11 cellular contexts compared by ENCODE assay signal in genomic region chr10:94183666-94184264, GRCh38.
DNase-seq lines count a peak whose midpoint lies in the region; ATAC-seq and TF ChIP-seq lines count a peak whose summit lies in the region.
"Had no signal": no experiment of that assay in that cellular context is flagged by ENCODE, and none has a peak within 500 bp of the region (broad histone marks: within the 10 kb centered on the region; RNA-seq: fewer than 3 reads in every experiment).

No MANE protein-coding gene starts in this region.

- H3K27me3 Mint-ChIP-seq in activated naive CD4-positive, alpha-beta T cell treated with anti-CD3 and anti-CD28 coated beads, Interleukin-2, amount 10 ng/mL, durations not matched to agents 7 days and 5 days, result no peaks in the 10 kb centered on the region

- no peak overlapping the region for H3K4me3 Mint-ChIP-seq in activated naive CD4-positive, alpha-beta T cell treated with anti-CD3 and anti-CD28 coated beads, Interleukin-2, amount 10 ng/mL, durations not matched to agents 7 days and 5 days
- H3K4me3 Mint-ChIP-seq: CD4-positive, CD25-positive, alpha-beta regulatory T cell had no signal

- H3F3A ChIP-seq in PC-9 (ENCODE audit: insufficient read depth, low read depth), result no peaks in the 10 kb centered on the region

- TF ChIP-seq CTCF in PC-9 (conservative IDR thresholded peaks at IDR 0.05), result no peak

- no peaks in the 10 kb centered on the region for H3K36me3 Mint-ChIP-seq in activated naive CD4-positive, alpha-beta T cell treated with anti-CD3 and anti-CD28 coated beads, Interleukin-2, amount 50 U/mL, for 72 hours
- no peaks in the 10 kb centered on the region for H3K36me3 Mint-ChIP-seq in activated naive CD4-positive, alpha-beta T cell treated with anti-CD3 and anti-CD28 coated beads, Interleukin-2, amount 10 ng/mL, durations not matched to agents 7 days and 5 days
- H3K36me3 Mint-ChIP-seq: CD4-positive, CD25-positive, alpha-beta regulatory T cell had no signal

- CTCF ChIA-PET in activated naive CD4-positive, alpha-beta T cell treated with anti-CD3 and anti-CD28 coated beads, Interleukin-2, amount 10 ng/mL, durations not matched to agents 7 days and 5 days (lab: Charles Lee), result no interaction called here
- CTCF ChIA-PET in PC-9 (lab: Charles Lee), result interaction anchor here (0.6 kb wide), 1 partner anchor 1667 kb away, joined by 6 read pairs; no protein-coding TSS in a partner anchor

- H3K27me3 ChIP-seq in PC-9 (ENCODE audit: insufficient read depth, low read depth), result no peaks in the 10 kb centered on the region

- H3K4me1 Mint-ChIP-seq in activated naive CD4-positive, alpha-beta T cell treated with anti-CD3 and anti-CD28 coated beads, Interleukin-2, amount 10 ng/mL, durations not matched to agents 7 days and 5 days, result no peaks in the 10 kb centered on the region
- H3K4me1 Mint-ChIP-seq: CD4-positive, CD25-positive, alpha-beta regulatory T cell had no signal

- no peak overlapping the region for H3K4me3 ChIP-seq in PC-9

- BruUV-seq in PC-9 (replicated peaks; lab: Mats Ljungman, UMichigan), result no TSS peak

- H4K20me1 ChIP-seq in PC-9 (ENCODE audit: insufficient read depth), result no peaks in the 10 kb centered on the region

- POLR2A ChIA-PET in PC-9 (lab: Charles Lee; ENCODE audit: unreplicated experiment), result interaction anchor here (0.6 kb wide), 1 partner anchor 141 kb away, joined by 5 read pairs; no protein-coding TSS in a partner anchor

- intact Hi-C loops in PC-9 (cut with micrococcal nuclease; ENCODE audit: unreplicated experiment), result no loop called here

- DNase-seq in activated naive CD4-positive, alpha-beta T cell treated with anti-CD3 and anti-CD28 coated beads, Interleukin-2, amount 50 U/mL, for 72 hours (ENCODE audit: low spot score in 2 of 2), result no peak
- no peak for DNase-seq in activated naive CD4-positive, alpha-beta T cell treated with anti-CD3 and anti-CD28 coated beads, Interleukin-2, amount 10 ng/mL, durations not matched to agents 7 days and 5 days
- DNase-seq in PC-9 (peak; percentile 35 to 47), fibroblast of peridontal ligament (ENCODE audit: extremely low read depth) (peak; percentile 99), stromal cell of bone marrow (ENCODE audit: low read depth) (peak; percentile 92), OCI-M1 (lab: John Stamatoyannopoulos, UW) (no peak), SW 1271 (lab: John Stamatoyannopoulos, UW) (no peak)
- DNase-seq: CD4-positive, CD25-positive, alpha-beta regulatory T cell; NCI-H2081; SHP77 treated with DMSO at 0.1 percent for 48 hours had no signal

- H3K4me1 ChIP-seq in PC-9 (replicated peaks; ENCODE audit: insufficient read depth), result 0 out of 2 replicates have a peak, but pooled peaks cover 6% of the 10 kb centered on the region

- H3K27ac Mint-ChIP-seq in activated naive CD4-positive, alpha-beta T cell treated with anti-CD3 and anti-CD28 coated beads, Interleukin-2, amount 50 U/mL, for 72 hours, result peak overlapping the region in 1 of 2 donors; percentile 37
- H3K27ac Mint-ChIP-seq in activated naive CD4-positive, alpha-beta T cell treated with anti-CD3 and anti-CD28 coated beads, Interleukin-2, amount 10 ng/mL, durations not matched to agents 7 days and 5 days, result no peak overlapping the region
- H3K27ac Mint-ChIP-seq: CD4-positive, CD25-positive, alpha-beta regulatory T cell had no signal

- ATAC-seq in activated naive CD4-positive, alpha-beta T cell treated with anti-CD3 and anti-CD28 coated beads, Interleukin-2, amount 50 U/mL, for 72 hours, result peak; percentile 75 to 93
- ATAC-seq in HG03025 (IDR thresholded peaks at IDR 0.05; ENCODE audit: low FRiP score, unreplicated experiment), result no peak

- no peak overlapping the region for H2AFZ ChIP-seq in PC-9

- H3K4me2 ChIP-seq in PC-9, result no peak overlapping the region

- H3K9me3 ChIP-seq in PC-9 (ENCODE audit: insufficient read depth, low read depth), result no peaks in the 10 kb centered on the region

- H3K9me2 ChIP-seq in PC-9 (ENCODE audit: insufficient read depth), result no peaks in the 10 kb centered on the region

- H3K9me3 Mint-ChIP-seq in activated naive CD4-positive, alpha-beta T cell treated with anti-CD3 and anti-CD28 coated beads, Interleukin-2, amount 50 U/mL, for 72 hours, result peaks cover 0 to 4% of the 10 kb centered on the region in 2 donors
- no peaks in the 10 kb centered on the region for H3K9me3 Mint-ChIP-seq in activated naive CD4-positive, alpha-beta T cell treated with anti-CD3 and anti-CD28 coated beads, Interleukin-2, amount 10 ng/mL, durations not matched to agents 7 days and 5 days

- H3K79me2 ChIP-seq in PC-9 (ENCODE audit: low read depth), result no peaks in the 10 kb centered on the region

- H3K27ac ChIP-seq in PC-9, result no peak overlapping the region

- no peaks in the 10 kb centered on the region for H3K36me3 ChIP-seq in PC-9 (ENCODE audit: low read depth)

Comparison
In these comparisons a context has a peak if more than half of its experiments do, and no peak if none do; other contexts are left out.
1. DNase-seq: peak in PC-9 (2 of 2), fibroblast of peridontal ligament (single experiment) and stromal cell of bone marrow (single experiment); none in activated naive CD4-positive, alpha-beta T cell treated with anti-CD3 and anti-CD28 coated beads, Interleukin-2, amount 50 U/mL, for 72 hours (0 of 2), activated naive CD4-positive, alpha-beta T cell treated with anti-CD3 and anti-CD28 coated beads, Interleukin-2, amount 10 ng/mL, durations not matched to agents 7 days and 5 days (single experiment), OCI-M1 (single experiment) and SW 1271 (0 of 2).